Comparison of ENCODE assay signal across 13 cellular contexts in the genomic region with DNA sequence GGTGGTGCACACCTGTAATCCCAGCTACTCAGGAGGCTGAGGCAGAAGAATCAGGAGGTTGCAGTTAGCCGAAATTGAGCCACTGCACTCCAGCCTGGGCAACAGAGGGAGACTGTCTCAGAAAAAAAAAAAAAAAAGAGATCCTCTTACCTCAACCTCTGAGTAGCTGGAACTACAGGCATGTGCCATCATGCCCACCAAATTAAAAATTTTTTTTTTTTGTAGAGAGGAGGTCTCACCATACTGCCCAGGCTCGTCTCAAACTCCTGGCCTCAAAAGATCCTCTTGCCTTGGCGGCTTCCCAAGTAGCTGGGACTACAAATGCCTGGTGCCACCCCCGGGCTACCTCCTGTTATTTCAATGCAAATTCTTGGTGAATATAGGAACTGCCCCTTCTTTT. TPM values are rescaled to one million over a fixed set of nuclear protein-coding genes. Genes with fewer than 3 reads are reported as not detected.
A peak's percentile ranks its signal among the peaks of the same experiment; 100 is the strongest.
DNase-seq lines count a peak whose midpoint lies in the region; ATAC-seq, FAIRE-seq and TF ChIP-seq lines count a peak whose summit lies in the region.
"Had no signal": no experiment of that assay in that cellular context is flagged by ENCODE, and none has a peak within 500 bp of the region (broad histone marks: within the 10 kb centered on the region; RNA-seq: fewer than 3 reads in every experiment).

No MANE protein-coding gene starts in this region.

- H3K27me3 ChIP-seq in PC-9 (ENCODE audit: insufficient read depth, low read depth) (no peaks in the 10 kb centered on the region), WERI-Rb-1 (ENCODE audit: insufficient read depth, low read depth, severe bottlenecking) (no peaks in the 10 kb centered on the region)
- H3K27me3 ChIP-seq: Peyer's patch had no signal

- ATAC-seq in A549 (no peak), left colon (no peak), HG02610 (IDR thresholded peaks at IDR 0.05; ENCODE audit: unreplicated experiment) (no peak)
- ATAC-seq: right cardiac atrium had no signal

- H3K27ac ChIP-seq in A549 (no peak overlapping the region), PC-9 (no peak overlapping the region), WERI-Rb-1 (no peak overlapping the region)
- H3K27ac ChIP-seq: Peyer's patch had no signal

- CTCF ChIA-PET in A549 (lab: Yijun Ruan, JAX) = interaction anchor here (1.2 to 2.0 kb wide), 6 partner anchors 9 to 170 kb away, joined by 3 to 7 read pairs (median 5); no protein-coding TSS in a partner anchor
- CTCF ChIA-PET in PC-9 (lab: Charles Lee) = interaction anchor here (0.6 kb wide), 1 partner anchor 24 kb away, joined by 6 read pairs; no protein-coding TSS in a partner anchor

- H3K9me3 ChIP-seq in A549 (no peaks in the 10 kb centered on the region), ES-I3 (ENCODE audit: control insufficient read depth, insufficient read depth, low read length) (no peaks in the 10 kb centered on the region), PC-9 (ENCODE audit: insufficient read depth, low read depth) (no peaks in the 10 kb centered on the region), WERI-Rb-1 (ENCODE audit: severe bottlenecking) (no peaks in the 10 kb centered on the region)
- H3K9me3 ChIP-seq: Peyer's patch had no signal

- POLR2A ChIA-PET in A549 (lab: Yijun Ruan, JAX) = interaction anchor here (2.0 kb wide), 1 partner anchor 12 kb away, joined by 8 read pairs; no protein-coding TSS in a partner anchor
- POLR2A ChIA-PET in PC-9 (lab: Charles Lee; ENCODE audit: unreplicated experiment) = interaction anchor here (0.6 kb wide), 1 partner anchor 500 kb away, joined by 4 read pairs; no protein-coding TSS in a partner anchor

- TF ChIP-seq RAD21 in A549 (conservative IDR thresholded peaks at IDR 0.05 in 1 of 2, IDR thresholded peaks at IDR 0.05 in 1 of 2) = no peak

- no peak for TF ChIP-seq EP300 in A549 (IDR thresholded peaks at IDR 0.05)

- H3K36me3 ChIP-seq in ES-I3 (ENCODE audit: insufficient read depth, low read length) = peaks cover 7% of the 10 kb centered on the region
- H3K36me3 ChIP-seq in PC-9 (ENCODE audit: low read depth) = peaks cover 6% of the 10 kb centered on the region; the same call in 1 of the 2 replicates
- H3K36me3 ChIP-seq in WERI-Rb-1 = peaks cover 33% of the 10 kb centered on the region

- intact Hi-C loops in PC-9 (cut with micrococcal nuclease; ENCODE audit: unreplicated experiment) = no loop called here
- intact Hi-C loops in left colon (cut with DNase I, micrococcal nuclease) = loop anchor here in 1 of 2 donors (10.0 kb wide), 1 partner anchor 733 kb away; no protein-coding TSS in a partner anchor

- peaks cover 35% of the 10 kb centered on the region for H3K79me2 ChIP-seq in PC-9 (ENCODE audit: low read depth)

- DNase-seq in A549 (ENCODE audit: low read depth in 1 of 2, low spot score in 1 of 2) (no peak), PC-9 (no peak), fibroblast of mammary gland (ENCODE audit: low read depth) (no peak), left colon (no peak), occipital lobe (lab: John Stamatoyannopoulos, UW) (no peak), WERI-Rb-1 (no peak)
- DNase-seq: central memory CD4-positive, alpha-beta T cell; foreskin fibroblast; NCI-H1417; Peyer's patch; right cardiac atrium had no signal

- TF ChIP-seq CTCF in A549 (IDR thresholded peaks at IDR 0.05) = no peak
- TF ChIP-seq CTCF in PC-9 (conservative IDR thresholded peaks at IDR 0.05) = no peak
- TF ChIP-seq CTCF in fibroblast of mammary gland (conservative IDR thresholded peaks at IDR 0.05; ENCODE audit: control insufficient read depth, insufficient read depth, low read depth, low read length) = no peak
- TF ChIP-seq CTCF in WERI-Rb-1 (IDR thresholded peaks at IDR 0.05; ENCODE audit: low read depth, low read length) = no peak

- H3K4me1 ChIP-seq in A549 (peaks cover 25% of the 10 kb centered on the region), ES-I3 (ENCODE audit: insufficient read depth, low read length) (peaks cover 10% of the 10 kb centered on the region), PC-9 (replicated peaks; ENCODE audit: insufficient read depth) (peaks cover 22% of the 10 kb centered on the region)

- no peak for TF ChIP-seq POLR2A in A549 (IDR thresholded peaks at IDR 0.05; ENCODE audit: low read length)

- H3K4me3 ChIP-seq in A549 (peak overlapping the region; percentile 73; the same call in 1 of the 3 replicates), PC-9 (peak overlapping the region; percentile 70; the same call in 1 of the 2 replicates), fibroblast of mammary gland (ENCODE audit: control insufficient read depth, low read depth, low read length) (peak overlapping the region; percentile 100), WERI-Rb-1 (ENCODE audit: low read depth, low read length) (no peak overlapping the region)

- no TSS peak for BruUV-seq in PC-9 (replicated peaks; lab: Mats Ljungman, UMichigan)

- peak overlapping the region; percentile 21; the same call in 1 of the 2 replicates for H3K9ac ChIP-seq in ES-I3 (ENCODE audit: low read depth, low read length)

- peaks cover 12% of the 10 kb centered on the region for H4K20me1 ChIP-seq in PC-9 (ENCODE audit: insufficient read depth)

- no peak overlapping the region for H2AFZ ChIP-seq in PC-9

- 92% methylated on average over 4 of the region's 4 CpGs for WGBS in A549 (ENCODE audit: missing lambda C conversion rate)

- no peaks in the 10 kb centered on the region for H3K9me2 ChIP-seq in PC-9 (ENCODE audit: insufficient read depth)

- no peak for FAIRE-seq in A549 (lab: Jason Lieb, UNC)

- H3K4me2 ChIP-seq in A549 (peak overlapping the region; percentile 84), PC-9 (peak overlapping the region; percentile 82)

- H3F3A ChIP-seq in PC-9 (ENCODE audit: insufficient read depth, low read depth) = no peaks in the 10 kb centered on the region

TF ChIP-seq in A549, 52 proteins besides CTCF, POLR2A, EP300 and RAD21:
- TF ChIP-seq FOSB (CRISPR knock-in tag; IDR thresholded peaks at IDR 0.05) (no peak), ZC3H11A (IDR thresholded peaks at IDR 0.05) (no peak), HDAC2 (IDR thresholded peaks at IDR 0.05) (no peak), ZNF302 (CRISPR knock-in tag; IDR thresholded peaks at IDR 0.05) (no peak), PHF8 (IDR thresholded peaks at IDR 0.05; ENCODE audit: borderline replicate concordance, low read depth) (no peak), RNF2 (IDR thresholded peaks at IDR 0.05; ENCODE audit: borderline replicate concordance, low read depth) (no peak), ESRRA (IDR thresholded peaks at IDR 0.05; ENCODE audit: borderline replicate concordance, low read length) (no peak), BHLHE40 (IDR thresholded peaks at IDR 0.05; ENCODE audit: low read depth, low read length) (no peak), SMC3 (IDR thresholded peaks at IDR 0.05) (no peak)
- TF ChIP-seq, protein P1, sequence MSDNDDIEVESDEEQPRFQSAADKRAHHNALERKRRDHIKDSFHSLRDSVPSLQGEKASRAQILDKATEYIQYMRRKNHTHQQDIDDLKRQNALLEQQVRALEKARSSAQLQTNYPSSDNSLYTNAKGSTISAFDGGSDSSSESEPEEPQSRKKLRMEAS (IDR thresholded peaks at IDR 0.05) = no peak
TF ChIP-seq in A549: peak in this region for 0.

RNA-seq across cellular contexts. Expression of a gene that starts 1.5 kb away (rescaled TPM):
- 54.2 and 64.4 TPM in 2 replicates for polyA plus RNA-seq in A549 (2011; rRNA removed)
- 31.4 and 35.8 TPM in 2 replicates for polyA plus RNA-seq in A549 (2012; cell fraction: cytosol; rRNA removed)
- polyA plus RNA-seq in A549 (2012; cell fraction: nucleus; rRNA removed) = 18.6 and 34.3 TPM in 2 replicates
- polyA plus RNA-seq in A549 (2017; fragmentation: RNase III; extraction: RNeasy Plus Mini Kit Qiagen cat#74134 plus additional on column Dnase treatment) = 53.0 to 61.8 TPM (median 53.1 TPM) in 3 replicates
- polyA minus RNA-seq in A549 (2011; rRNA and poly(A)+ RNA removed) = 48.8 and 63.8 TPM in 2 replicates
- total RNA-seq in PC-9 (2021) = 35.6 and 61.8 TPM in 2 replicates
- total RNA-seq in left colon = 10 to 100 TPM; 23.1 to 25.3 TPM
- 59.9 TPM for total RNA-seq in occipital lobe
